In genomic region chr19:42249769-42250168, GRCh38 we compare ENCODE assay signal across 10 cellular contexts. TPM values are rescaled to one million over a fixed set of nuclear protein-coding genes. Genes with fewer than 3 reads are reported as not detected.
DNase-seq lines count a peak whose midpoint lies in the region; ATAC-seq and TF ChIP-seq lines count a peak whose summit lies in the region.
"Had no signal": no experiment of that assay in that cellular context is flagged by ENCODE, and none has a peak within 500 bp of the region (broad histone marks: within the 10 kb centered on the region; RNA-seq: fewer than 3 reads in every experiment).

No MANE protein-coding gene starts in this region.

- H3K9me3 ChIP-seq in iPS-15b (ENCODE audit: control insufficient read depth, insufficient read depth, low read length) (no peaks in the 10 kb centered on the region), stomach smooth muscle (ENCODE audit: control insufficient read depth in 2 of 2, low read length in 2 of 2) (no peaks in the 10 kb centered on the region)

- H3K36me3 ChIP-seq in iPS-15b (ENCODE audit: control insufficient read depth, insufficient read depth, low read length): peaks cover 16% of the 10 kb centered on the region
- peaks cover 4 to 9% of the 10 kb centered on the region in 2 donors for H3K36me3 ChIP-seq in stomach smooth muscle (ENCODE audit: control insufficient read depth in 2 of 2, insufficient read depth in 2 of 2, low read length in 2 of 2)

- H3K9ac ChIP-seq in iPS-15b (ENCODE audit: low read depth, low read length) (peak overlapping the region; percentile 5), stomach smooth muscle (ENCODE audit: low read length in 2 of 2) (peak overlapping the region in 1 of 2 donors; percentile 51)

- H3K27me3 ChIP-seq in iPS-15b (ENCODE audit: control insufficient read depth, insufficient read depth, low read length): no peaks in the 10 kb centered on the region
- no peaks in the 10 kb centered on the region for H3K27me3 ChIP-seq in stomach smooth muscle (ENCODE audit: control insufficient read depth in 1 of 2, insufficient read depth in 2 of 2, low read length in 2 of 2)

- H3K4me3 Mint-ChIP-seq in activated CD4-positive, alpha-beta memory T cell treated with anti-CD3 and anti-CD28 coated beads, Interleukin-2, amount 10 ng/mL, durations not matched to agents 7 days and 5 days: no peak overlapping the region

- peaks cover 14% of the 10 kb centered on the region for H3K4me1 ChIP-seq in iPS-15b (ENCODE audit: control insufficient read depth, insufficient read depth, low read length)
- peaks cover 59% of the 10 kb centered on the region for H3K4me1 ChIP-seq in stomach smooth muscle (ENCODE audit: control insufficient read depth, insufficient read depth, low read length)

- no peaks in the 10 kb centered on the region for H3K9me3 Mint-ChIP-seq in activated CD4-positive, alpha-beta memory T cell treated with anti-CD3 and anti-CD28 coated beads, Interleukin-2, amount 10 ng/mL, durations not matched to agents 7 days and 5 days

- peak; percentile 10 for TF ChIP-seq POLR2A in GM18505 (IDR thresholded peaks at IDR 0.05; ENCODE audit: borderline replicate concordance, extremely low read depth, insufficient read depth, insufficient read length)

- CTCF ChIA-PET in activated CD4-positive, alpha-beta memory T cell treated with anti-CD3 and anti-CD28 coated beads, Interleukin-2, amount 10 ng/mL, durations not matched to agents 7 days and 5 days (lab: Charles Lee): interaction anchor here (2.8 kb wide), 1 partner anchor 30 kb away, joined by 11 read pairs; no protein-coding TSS in a partner anchor

- peaks cover 4% of the 10 kb centered on the region for H3K36me3 Mint-ChIP-seq in activated CD4-positive, alpha-beta memory T cell treated with anti-CD3 and anti-CD28 coated beads, Interleukin-2, amount 10 ng/mL, durations not matched to agents 7 days and 5 days (ENCODE audit: low read depth)

- peaks cover 46% of the 10 kb centered on the region for H3K4me1 Mint-ChIP-seq in activated CD4-positive, alpha-beta memory T cell treated with anti-CD3 and anti-CD28 coated beads, Interleukin-2, amount 10 ng/mL, durations not matched to agents 7 days and 5 days

- peak overlapping the region; percentile 54 for H3K27ac Mint-ChIP-seq in activated CD4-positive, alpha-beta memory T cell treated with anti-CD3 and anti-CD28 coated beads, Interleukin-2, amount 10 ng/mL, durations not matched to agents 7 days and 5 days

- POLR2A ChIA-PET in activated CD4-positive, alpha-beta memory T cell treated with anti-CD3 and anti-CD28 coated beads, Interleukin-2, amount 10 ng/mL, durations not matched to agents 7 days and 5 days (lab: Charles Lee): interaction anchor here (1.0 to 1.4 kb wide), 2 partner anchors 29 to 51 kb away, joined by 3 to 5 read pairs; no protein-coding TSS in a partner anchor

- no peaks in the 10 kb centered on the region for H3K27me3 Mint-ChIP-seq in activated CD4-positive, alpha-beta memory T cell treated with anti-CD3 and anti-CD28 coated beads, Interleukin-2, amount 10 ng/mL, durations not matched to agents 7 days and 5 days

- DNase-seq in activated CD4-positive, alpha-beta memory T cell treated with anti-CD3 and anti-CD28 coated beads, Interleukin-2, amount 10 ng/mL, durations not matched to agents 7 days and 5 days: no peak
- DNase-seq in OCI-M2 (lab: John Stamatoyannopoulos, UW; ENCODE audit: unreplicated experiment): no peak
- DNase-seq in stimulated activated CD4-positive, alpha-beta T cell treated with anti-CD3 and anti-CD28 coated beads, Interleukin-4, amount 100 ng/mL, for 4 hours: no peak
- DNase-seq: DMS79; NCI-H1417; stimulated activated naive CD4-positive, alpha-beta T cell had no signal

- H3K27ac ChIP-seq in stomach smooth muscle (ENCODE audit: low read length): peak overlapping the region; percentile 60

- H3K4me3 ChIP-seq in iPS-15b (ENCODE audit: low read depth, low read length): no peak overlapping the region
- H3K4me3 ChIP-seq in stomach smooth muscle (ENCODE audit: low read length in 2 of 2): no peak overlapping the region

- no peak for ATAC-seq in GM18505 (IDR thresholded peaks at IDR 0.05; ENCODE audit: unreplicated experiment)
- no peak for ATAC-seq in HG02798 (IDR thresholded peaks at IDR 0.05; ENCODE audit: poor library complexity, unreplicated experiment)

RNA-seq across cellular contexts. Expression of gene ERF, which starts 5.2 kb away (rescaled TPM):
- total RNA-seq in activated CD4-positive, alpha-beta memory T cell treated with anti-CD3 and anti-CD28 coated beads, Interleukin-2, amount 10 ng/mL, durations not matched to agents 7 days and 5 days: 10 to 100 TPM; 46.9 to 52.6 TPM

RNA-seq across cellular contexts. Expression of gene GSK3A, which starts 7.4 kb away (rescaled TPM):
- 10 to 100 TPM; 48.9 to 50.7 TPM for total RNA-seq in activated CD4-positive, alpha-beta memory T cell treated with anti-CD3 and anti-CD28 coated beads, Interleukin-2, amount 10 ng/mL, durations not matched to agents 7 days and 5 days

RNA-seq across cellular contexts. Expression of gene CIC, which starts 19.3 kb away (rescaled TPM):
- 10 to 100 TPM; 86.5 to 88.8 TPM for total RNA-seq in activated CD4-positive, alpha-beta memory T cell treated with anti-CD3 and anti-CD28 coated beads, Interleukin-2, amount 10 ng/mL, durations not matched to agents 7 days and 5 days

RNA-seq across cellular contexts. Expression of gene ZNF526, which starts 29.7 kb away (rescaled TPM):
- total RNA-seq in activated CD4-positive, alpha-beta memory T cell treated with anti-CD3 and anti-CD28 coated beads, Interleukin-2, amount 10 ng/mL, durations not matched to agents 7 days and 5 days: 10 to 100 TPM; 21.5 to 21.7 TPM

RNA-seq across cellular contexts. Expression of gene DEDD2, which starts 32.3 kb away (rescaled TPM):
- 10 to 100 TPM; 54.1 to 59.8 TPM for total RNA-seq in activated CD4-positive, alpha-beta memory T cell treated with anti-CD3 and anti-CD28 coated beads, Interleukin-2, amount 10 ng/mL, durations not matched to agents 7 days and 5 days
